In genomic region chr2:74767618-74768017, GRCh38 we compare ENCODE assay signal across 19 cellular contexts.
"Had no signal": no experiment of that assay in that cellular context is flagged by ENCODE, and none has a peak within 500 bp of the region (broad histone marks: within the 10 kb centered on the region; RNA-seq: fewer than 3 reads in every experiment).

No MANE protein-coding gene starts in this region.

- H3K27me3 ChIP-seq: breast epithelium, esophagus squamous epithelium, foreskin keratinocyte, spleen, upper lobe of right lung had no signal

- H3K27me3 Mint-ChIP-seq: activated naive CD8-positive, alpha-beta T cell; activated T-cell treated with anti-CD3 and anti-CD28 coated beads, Interleukin-2, amount 50 U/mL, for 24 hours; stimulated activated memory B cell treated with anti-CD40 and anti-IgM and Interleukin-4, amounts not matched to agents 10 μg/mL and 1 μg/mL and 100 μg/mL, for 72 hours had no signal

- H3K4me3 Mint-ChIP-seq: activated naive CD8-positive, alpha-beta T cell; activated T-cell treated with anti-CD3 and anti-CD28 coated beads, Interleukin-2, amount 50 U/mL, for 24 hours; stimulated activated memory B cell treated with anti-CD40 and anti-IgM and Interleukin-4, amounts not matched to agents 10 μg/mL and 1 μg/mL and 100 μg/mL, for 72 hours had no signal

- ATAC-seq: foreskin keratinocyte; stimulated activated memory B cell treated with anti-CD40 and anti-IgM and Interleukin-4, amounts not matched to agents 10 μg/mL and 1 μg/mL and 100 μg/mL, for 72 hours had no signal

- H3K36me3 ChIP-seq: breast epithelium, esophagus squamous epithelium, spleen, upper lobe of right lung had no signal

- DNase-seq: activated CD4-positive, CD25-positive, alpha-beta regulatory T cell; activated effector memory CD4-positive, alpha-beta T cell treated with anti-CD3 and anti-CD28 coated beads, Interleukin-2, amount 50 U/mL, for 16 hours; activated T-cell treated with anti-CD3 and anti-CD28 coated beads, Interleukin-2, amount 50 U/mL, for 24 hours; amygdala; esophagus squamous epithelium; foreskin keratinocyte; head of caudate nucleus; left ventricle myocardium superior; posterior cingulate gyrus; right cardiac atrium; spleen; stimulated activated CD4-positive, alpha-beta T cell treated with anti-CD3 and anti-CD28 coated beads, Interleukin-1b, Interleukin-23, amount 100 ng/mL, for 48 hours; substantia nigra; T-helper 2 cell; upper lobe of right lung had no signal

- H3K4me1 ChIP-seq: breast epithelium, esophagus squamous epithelium, foreskin keratinocyte had no signal

- H3K36me3 Mint-ChIP-seq: activated naive CD8-positive, alpha-beta T cell; stimulated activated memory B cell treated with anti-CD40 and anti-IgM and Interleukin-4, amounts not matched to agents 10 μg/mL and 1 μg/mL and 100 μg/mL, for 72 hours had no signal

- H3K27ac ChIP-seq: breast epithelium, esophagus squamous epithelium, foreskin keratinocyte, upper lobe of right lung had no signal

- H3K4me3 ChIP-seq: breast epithelium, esophagus squamous epithelium, spleen, upper lobe of right lung had no signal

- H3K9me3 ChIP-seq: breast epithelium, esophagus squamous epithelium, spleen, upper lobe of right lung had no signal

- FAIRE-seq: islet of Langerhans had no signal

- H3K9me3 Mint-ChIP-seq: activated T-cell treated with anti-CD3 and anti-CD28 coated beads, Interleukin-2, amount 50 U/mL, for 24 hours; stimulated activated memory B cell treated with anti-CD40 and anti-IgM and Interleukin-4, amounts not matched to agents 10 μg/mL and 1 μg/mL and 100 μg/mL, for 72 hours had no signal

- H3K27ac Mint-ChIP-seq: activated naive CD8-positive, alpha-beta T cell; activated T-cell treated with anti-CD3 and anti-CD28 coated beads, Interleukin-2, amount 50 U/mL, for 24 hours; stimulated activated memory B cell treated with anti-CD40 and anti-IgM and Interleukin-4, amounts not matched to agents 10 μg/mL and 1 μg/mL and 100 μg/mL, for 72 hours had no signal
